23 cellular contexts compared by ENCODE assay signal in the genomic region with DNA sequence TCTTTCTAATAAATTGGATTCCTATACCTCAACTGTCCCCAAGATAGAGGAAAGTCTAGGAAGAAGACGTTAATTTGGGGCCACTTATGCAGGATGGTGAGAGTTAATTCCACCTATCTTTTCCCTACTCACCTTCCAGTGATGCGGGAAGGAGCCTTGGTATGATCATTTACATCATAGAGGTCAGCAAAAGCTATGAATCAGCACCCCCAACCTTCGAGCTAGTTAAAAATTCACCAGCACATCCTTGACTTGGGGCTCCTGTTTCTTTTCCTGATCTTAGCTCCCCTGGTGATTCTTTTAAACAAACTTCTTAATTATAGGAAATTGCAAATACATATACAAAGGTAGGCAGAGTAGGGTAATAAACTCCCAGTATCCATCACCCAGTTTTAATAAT.
A peak's percentile ranks its signal among the peaks of the same experiment; 100 is the strongest.
DNase-seq lines count a peak whose midpoint lies in the region; ATAC-seq, FAIRE-seq and TF ChIP-seq lines count a peak whose summit lies in the region.
"Had no signal": no experiment of that assay in that cellular context is flagged by ENCODE, and none has a peak within 500 bp of the region (broad histone marks: within the 10 kb centered on the region; RNA-seq: fewer than 3 reads in every experiment).

No MANE protein-coding gene starts in this region.

- TF ChIP-seq CTCF in GM23338 (conservative IDR thresholded peaks at IDR 0.05; ENCODE audit: low read depth in 2 of 2) (no peak), GM13976 (IDR thresholded peaks at IDR 0.05; ENCODE audit: borderline replicate concordance, control extremely low read depth, extremely low read depth, insufficient read depth, missing control alignments) (no peak), GM10266 (IDR thresholded peaks at IDR 0.05; ENCODE audit: control insufficient read depth, insufficient read depth, low read depth, missing control alignments) (no peak)
- TF ChIP-seq CTCF in CD8-positive, alpha-beta T cell (IDR thresholded peaks at IDR 0.05) = no peak

- peaks cover 11% of the 10 kb centered on the region for H3K27me3 Mint-ChIP-seq in GM23338 (ENCODE audit: insufficient read depth, low read depth, poor library complexity)
- H3K27me3 Mint-ChIP-seq in CD8-positive, alpha-beta T cell (ENCODE audit: low read depth) = peaks cover 2% of the 10 kb centered on the region

- peak overlapping the region; percentile 53; the same call in 1 of the 2 replicates for H3K27ac Mint-ChIP-seq in GM23338
- H3K27ac Mint-ChIP-seq in CD8-positive, alpha-beta T cell = no peak overlapping the region
- H3K27ac Mint-ChIP-seq: B cell; CD8-positive, alpha-beta memory T cell; IgD-negative memory B cell had no signal

- H3K27me3 ChIP-seq in GM23338 (ENCODE audit: insufficient read depth) (no peaks in the 10 kb centered on the region), iPS-20b (ENCODE audit: insufficient read depth, low read length) (no peaks in the 10 kb centered on the region)
- no peaks in the 10 kb centered on the region for H3K27me3 ChIP-seq in CD8-positive, alpha-beta T cell (ENCODE audit: insufficient read depth, low read length)
- H3K27me3 ChIP-seq: SJCRH30 had no signal

- no peak overlapping the region for H3K9ac ChIP-seq in iPS-20b (ENCODE audit: low read depth, low read length)
- H3K9ac ChIP-seq: KMS-11 had no signal

- H3K4me3 ChIP-seq in GM23338 = no peak overlapping the region
- 0 out of 2 replicates have a peak overlapping the region, but pooled peaks have one; percentile 10 for H3K4me3 ChIP-seq in iPS-20b (ENCODE audit: low read length)
- H3K4me3 ChIP-seq in CD8-positive, alpha-beta T cell (ENCODE audit: low read depth, low read length) = no peak overlapping the region
- H3K4me3 ChIP-seq: SJCRH30 had no signal

- in situ Hi-C loops in GM13976 (cut with MboI; ENCODE audit: low sequenced_read_pairs, unreplicated experiment) = no loop called here

- H3K79me2 ChIP-seq in GM23338 (replicated peaks; ENCODE audit: insufficient read depth) = no peaks in the 10 kb centered on the region

- H3K4me1 Mint-ChIP-seq in GM23338 = peaks cover 67% of the 10 kb centered on the region
- no peaks in the 10 kb centered on the region for H3K4me1 Mint-ChIP-seq in CD8-positive, alpha-beta T cell (ENCODE audit: low read depth)
- H3K4me1 Mint-ChIP-seq: B cell; CD8-positive, alpha-beta memory T cell; IgD-negative memory B cell had no signal

- peak; percentile 81 for FAIRE-seq in RCC 7860 (lab: Jason Lieb, UNC)
- FAIRE-seq: H54 had no signal

- H4K20me1 ChIP-seq in GM23338 (replicated peaks; ENCODE audit: insufficient read depth) = no peaks in the 10 kb centered on the region

- no peaks in the 10 kb centered on the region for H3K36me3 Mint-ChIP-seq in GM23338 (ENCODE audit: low read depth)
- H3K36me3 Mint-ChIP-seq in CD8-positive, alpha-beta T cell = no peaks in the 10 kb centered on the region
- H3K36me3 Mint-ChIP-seq: CD8-positive, alpha-beta memory T cell; IgD-negative memory B cell had no signal

- DNase-seq in GM23338 (ENCODE audit: low spot score) = peak; percentile 27
- peak; percentile 60 for DNase-seq in RCC 7860 (ENCODE audit: low spot score)
- peak; percentile 78 for DNase-seq in renal cortical epithelial cell (ENCODE audit: low read depth)
- no peak for DNase-seq in GM13976 (ENCODE audit: low spot score)
- DNase-seq in GM10266 (ENCODE audit: extremely low spot score) = no peak
- no peak for DNase-seq in CD8-positive, alpha-beta T cell
- DNase-seq: CD8-positive, alpha-beta memory T cell; DMS153; MM.1S; NCI-H2029; NCI-H446; NCI-H524 treated with DMSO at 0.1 percent for 48 hours; NCI-H774; PC-3; SJCRH30 had no signal

- H2AFZ ChIP-seq in GM23338 = no peak overlapping the region

- no peaks in the 10 kb centered on the region for H3K9me2 ChIP-seq in GM23338 (ENCODE audit: insufficient read depth)

- POLR2A ChIA-PET in CD8-positive, alpha-beta T cell (lab: Charles Lee) = no interaction called here

- H3K27ac ChIP-seq in GM23338 (ENCODE audit: low read depth) = no peak overlapping the region
- no peak overlapping the region for H3K27ac ChIP-seq in iPS-20b (ENCODE audit: low read length)
- H3K27ac ChIP-seq in CD8-positive, alpha-beta T cell (ENCODE audit: low read depth, low read length) = no peak overlapping the region
- H3K27ac ChIP-seq: C4-2B, KMS-11, SJCRH30 had no signal

- intact Hi-C loops in CD8-positive, alpha-beta T cell (cut with DNase I, micrococcal nuclease) = no loop called here

- CTCF ChIA-PET in CD8-positive, alpha-beta T cell (lab: Charles Lee) = no interaction called here

- no peaks in the 10 kb centered on the region for H3F3A ChIP-seq in GM23338 (replicated peaks; ENCODE audit: low read depth)

- H3K9me3 ChIP-seq in iPS-20b (ENCODE audit: insufficient read depth, low read depth, low read length) = no peaks in the 10 kb centered on the region
- no peaks in the 10 kb centered on the region for H3K9me3 ChIP-seq in CD8-positive, alpha-beta T cell (ENCODE audit: low read length)
- H3K9me3 ChIP-seq: SJCRH30 had no signal

- H3K4me3 Mint-ChIP-seq in GM23338 = no peak overlapping the region
- no peak overlapping the region for H3K4me3 Mint-ChIP-seq in CD8-positive, alpha-beta T cell
- H3K4me3 Mint-ChIP-seq: B cell; CD8-positive, alpha-beta memory T cell; IgD-negative memory B cell had no signal

- H3K9me3 Mint-ChIP-seq in GM23338 = no peaks in the 10 kb centered on the region
- no peaks in the 10 kb centered on the region for H3K9me3 Mint-ChIP-seq in CD8-positive, alpha-beta T cell

- ATAC-seq in GM23338 = peak; percentile 43; the same call in 2 of the 3 replicates
- ATAC-seq in CD8-positive, alpha-beta T cell = no peak
- ATAC-seq: PC-3, Right ventricle myocardium inferior, SK-N-SH treated with all-trans-retinoic acid at 6 μM for 48 hours had no signal

- peak overlapping the region; percentile 39 for H3K4me2 ChIP-seq in GM23338
- H3K4me2 ChIP-seq: KMS-11 had no signal

- H3K4me1 ChIP-seq in GM23338 (ENCODE audit: insufficient read depth) = peaks cover 65% of the 10 kb centered on the region
- H3K4me1 ChIP-seq in iPS-20b (ENCODE audit: insufficient read depth, low read length) = peaks cover 39% of the 10 kb centered on the region; the same call in 1 of the 2 replicates
- H3K4me1 ChIP-seq in CD8-positive, alpha-beta T cell (ENCODE audit: insufficient read depth, low read length) = no peaks in the 10 kb centered on the region
- H3K4me1 ChIP-seq: SJCRH30 had no signal

- H3K36me3 ChIP-seq in GM23338 (ENCODE audit: insufficient read depth) (no peaks in the 10 kb centered on the region), iPS-20b (ENCODE audit: insufficient read depth, low read depth, low read length) (no peaks in the 10 kb centered on the region)
- no peaks in the 10 kb centered on the region for H3K36me3 ChIP-seq in CD8-positive, alpha-beta T cell (ENCODE audit: insufficient read depth, low read length)
- H3K36me3 ChIP-seq: SJCRH30 had no signal

TF ChIP-seq in GM23338, 12 proteins besides CTCF, POLR2A, EP300 and RAD21 (continues in another document):
- no peak for TF ChIP-seq STAT1 (IDR thresholded peaks at IDR 0.05; ENCODE audit: unreplicated experiment)
- TF ChIP-seq, protein P1, sequence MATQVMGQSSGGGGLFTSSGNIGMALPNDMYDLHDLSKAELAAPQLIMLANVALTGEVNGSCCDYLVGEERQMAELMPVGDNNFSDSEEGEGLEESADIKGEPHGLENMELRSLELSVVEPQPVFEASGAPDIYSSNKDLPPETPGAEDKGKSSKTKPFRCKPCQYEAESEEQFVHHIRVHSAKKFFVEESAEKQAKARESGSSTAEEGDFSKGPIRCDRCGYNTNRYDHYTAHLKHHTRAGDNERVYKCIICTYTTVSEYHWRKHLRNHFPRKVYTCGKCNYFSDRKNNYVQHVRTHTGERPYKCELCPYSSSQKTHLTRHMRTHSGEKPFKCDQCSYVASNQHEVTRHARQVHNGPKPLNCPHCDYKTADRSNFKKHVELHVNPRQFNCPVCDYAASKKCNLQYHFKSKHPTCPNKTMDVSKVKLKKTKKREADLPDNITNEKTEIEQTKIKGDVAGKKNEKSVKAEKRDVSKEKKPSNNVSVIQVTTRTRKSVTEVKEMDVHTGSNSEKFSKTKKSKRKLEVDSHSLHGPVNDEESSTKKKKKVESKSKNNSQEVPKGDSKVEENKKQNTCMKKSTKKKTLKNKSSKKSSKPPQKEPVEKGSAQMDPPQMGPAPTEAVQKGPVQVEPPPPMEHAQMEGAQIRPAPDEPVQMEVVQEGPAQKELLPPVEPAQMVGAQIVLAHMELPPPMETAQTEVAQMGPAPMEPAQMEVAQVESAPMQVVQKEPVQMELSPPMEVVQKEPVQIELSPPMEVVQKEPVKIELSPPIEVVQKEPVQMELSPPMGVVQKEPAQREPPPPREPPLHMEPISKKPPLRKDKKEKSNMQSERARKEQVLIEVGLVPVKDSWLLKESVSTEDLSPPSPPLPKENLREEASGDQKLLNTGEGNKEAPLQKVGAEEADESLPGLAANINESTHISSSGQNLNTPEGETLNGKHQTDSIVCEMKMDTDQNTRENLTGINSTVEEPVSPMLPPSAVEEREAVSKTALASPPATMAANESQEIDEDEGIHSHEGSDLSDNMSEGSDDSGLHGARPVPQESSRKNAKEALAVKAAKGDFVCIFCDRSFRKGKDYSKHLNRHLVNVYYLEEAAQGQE (IDR thresholded peaks at IDR 0.05; ENCODE audit: unreplicated experiment) = no peak

Comparison
In these comparisons a context has a peak if more than half of its experiments do, and no peak if none do; other contexts are left out.
1. DNase-seq: peak in GM23338 (single experiment), RCC 7860 (single experiment) and renal cortical epithelial cell (single experiment); none in GM13976 (single experiment), GM10266 (single experiment) and CD8-positive, alpha-beta T cell (0 of 7).